15 cellular contexts compared by ENCODE assay signal in genomic region chrX:1601768-1602085, GRCh38. TPM values are rescaled to one million over a fixed set of nuclear protein-coding genes. Genes with fewer than 3 reads are reported as not detected.
A peak's percentile ranks its signal among the peaks of the same experiment; 100 is the strongest.
DNase-seq lines count a peak whose midpoint lies in the region; ATAC-seq, FAIRE-seq and TF ChIP-seq lines count a peak whose summit lies in the region.
"Had no signal": no experiment of that assay in that cellular context is flagged by ENCODE, and none has a peak within 500 bp of the region (broad histone marks: within the 10 kb centered on the region; RNA-seq: fewer than 3 reads in every experiment).

No MANE protein-coding gene starts in this region.

- no peak overlapping the region for H2AK5ac ChIP-seq in IMR-90 (ENCODE audit: low read depth, low read length)

- H3K4me1 Mint-ChIP-seq in type B pancreatic cell (ENCODE audit: unreplicated experiment) = no peaks in the 10 kb centered on the region

- H2BK5ac ChIP-seq in IMR-90 (ENCODE audit: low read depth, low read length, poor library complexity, severe bottlenecking) = no peak overlapping the region

- H4K5ac ChIP-seq in IMR-90 (ENCODE audit: low read depth, low read length) = no peak overlapping the region

- no peak overlapping the region for H4K91ac ChIP-seq in IMR-90 (ENCODE audit: insufficient read depth, low read depth, low read length)

- H3K79me1 ChIP-seq in IMR-90 (ENCODE audit: low read depth in 1 of 2, low read length in 2 of 2) = peaks cover 0 to 10% of the 10 kb centered on the region in 2 experiments; a peak in 2 of 4 replicates

- no peak overlapping the region for H2BK15ac ChIP-seq in IMR-90 (ENCODE audit: low read depth, low read length)

- H3K4me2 ChIP-seq in IMR-90 (ENCODE audit: low read depth, low read length) = no peak overlapping the region

- no peaks in the 10 kb centered on the region for H3K9me3 Mint-ChIP-seq in type B pancreatic cell

- DNase-seq in activated effector memory CD4-positive, alpha-beta T cell treated with anti-CD3 and anti-CD28 coated beads, Interleukin-2, amount 50 U/mL, for 16 hours = peak; percentile 57
- no peak for DNase-seq in activated effector memory CD4-positive, alpha-beta T cell treated with Interleukin-2 at 50 U/mL for 16 hours
- DNase-seq in IMR-90 (no peak), kidney (peak; percentile 29), type B pancreatic cell (ENCODE audit: extremely low spot score, unreplicated experiment) (peak; percentile 45)
- DNase-seq: Calu3, HCEC 1CT, NCI-H187, NCI-H69, OCI-M1 had no signal

- H3K23ac ChIP-seq in IMR-90 (ENCODE audit: low read depth, low read length) = no peak overlapping the region

- H3K36me3 Mint-ChIP-seq in type B pancreatic cell = peaks cover 26% of the 10 kb centered on the region

- CTCF ChIA-PET in IMR-90 (lab: Yijun Ruan, JAX) = no interaction called here

- peaks cover 19% of the 10 kb centered on the region for H4K20me1 ChIP-seq in IMR-90 (ENCODE audit: insufficient read depth, low read length)

- H3K4me3 ChIP-seq in IMR-90 (ENCODE audit: insufficient read depth, low read depth, low read length) = no peak overlapping the region
- no peak overlapping the region for H3K4me3 ChIP-seq in kidney (ENCODE audit: low read length in 2 of 2)
- H3K4me3 ChIP-seq: K562 had no signal

- no peaks in the 10 kb centered on the region for H3K4me1 ChIP-seq in IMR-90 (ENCODE audit: control insufficient read depth, insufficient read depth, low read length)
- H3K4me1 ChIP-seq in kidney (ENCODE audit: control insufficient read depth in 1 of 2, insufficient read depth in 1 of 2, low read depth in 1 of 2, low read length in 2 of 2) = no peaks in the 10 kb centered on the region

- no peak overlapping the region for H3K4ac ChIP-seq in IMR-90 (ENCODE audit: low read depth, low read length)

- H3K27ac ChIP-seq in IMR-90 (ENCODE audit: insufficient read depth, low read length) (no peak overlapping the region), kidney (ENCODE audit: low read depth in 2 of 2, low read length in 2 of 2) (no peak overlapping the region)
- H3K27ac ChIP-seq: RWPE1 had no signal

- POLR2A ChIA-PET in IMR-90 (lab: Charles Lee; ENCODE audit: unreplicated experiment) = no interaction called here

- H3K9ac ChIP-seq in IMR-90 (ENCODE audit: low read depth, low read length) (no peak overlapping the region), kidney (ENCODE audit: low read length in 2 of 2) (no peak overlapping the region)

- H3K36me3 ChIP-seq in IMR-90 (ENCODE audit: control insufficient read depth, insufficient read depth, low read length) (peaks cover 63% of the 10 kb centered on the region), kidney (ENCODE audit: control insufficient read depth in 1 of 2, insufficient read depth in 2 of 2, low read length in 2 of 2) (peaks cover 29 to 36% of the 10 kb centered on the region in 2 donors)

- no peak overlapping the region for H3K56ac ChIP-seq in IMR-90 (ENCODE audit: extremely low read depth, insufficient read depth, low read length)

- FAIRE-seq in kidney (lab: Jason Lieb, UNC) = no peak
- FAIRE-seq: K562 had no signal

- no peaks in the 10 kb centered on the region for H3K27me3 Mint-ChIP-seq in type B pancreatic cell

- in situ Hi-C loops in IMR-90 (cut with MboI; ENCODE audit: low sequenced_read_pairs) = no loop called here

- no peak overlapping the region for H3K14ac ChIP-seq in IMR-90 (replicated peaks; ENCODE audit: low read depth, low read length)

- no peaks in the 10 kb centered on the region for H3K27me3 ChIP-seq in IMR-90 (ENCODE audit: control insufficient read depth, insufficient read depth, low read length)

- H3K18ac ChIP-seq in IMR-90 (ENCODE audit: low read depth, low read length) = no peak overlapping the region

- intact Hi-C loops in IMR-90 (cut with micrococcal nuclease) = no loop called here
- intact Hi-C loops in kidney (cut with DNase I) = no loop called here

- dilution Hi-C loops in IMR-90 (cut with HindIII; ENCODE audit: low sequenced_read_pairs, unreplicated experiment) = no loop called here

- no peak for TF ChIP-seq CTCF in IMR-90 (conservative IDR thresholded peaks at IDR 0.05; ENCODE audit: low read depth, low read length)
- TF ChIP-seq CTCF in kidney (IDR thresholded peaks at IDR 0.05; ENCODE audit: borderline replicate concordance, extremely low read depth, insufficient read depth) = no peak
- no peak for TF ChIP-seq CTCF in type B pancreatic cell (conservative IDR thresholded peaks at IDR 0.05)

- BruUV-seq in IMR-90 (replicated peaks; lab: Mats Ljungman, UMichigan) = TSS peak; percentile 83

- 98% methylated on average over 10 of the region's 15 CpGs; no CpG with 5 or more reads in 1 of the 2 experiments for WGBS in IMR-90 (ENCODE audit: extremely low coverage in 2 of 2, insufficient read length in 1 of 2), 2 experiments

- no peak for TF ChIP-seq POLR2A in IMR-90 (IDR thresholded peaks at IDR 0.05; ENCODE audit: low read depth, low read length)

- no peak overlapping the region for H2BK20ac ChIP-seq in IMR-90 (ENCODE audit: low read depth, low read length)

- no peak overlapping the region for H3K4me3 Mint-ChIP-seq in type B pancreatic cell

- peaks cover 4% of the 10 kb centered on the region; the same call in 1 of the 2 replicates for H3K9me1 ChIP-seq in IMR-90 (ENCODE audit: insufficient read depth, low read length)

- H3K27ac Mint-ChIP-seq in type B pancreatic cell = no peak overlapping the region

- H3K9me3 ChIP-seq in IMR-90 (ENCODE audit: control insufficient read depth, insufficient read depth, low read length) (peaks cover 5% of the 10 kb centered on the region; the same call in 1 of the 2 replicates), kidney (ENCODE audit: control insufficient read depth in 1 of 2, low read length in 2 of 2) (peaks cover 0 to 6% of the 10 kb centered on the region in 2 donors)

- TF ChIP-seq RAD21 in IMR-90 (IDR thresholded peaks at IDR 0.05; ENCODE audit: low read length) = no peak

- H2AK9ac ChIP-seq in IMR-90 (replicated peaks; ENCODE audit: low read depth, low read length, poor library complexity) = no peak overlapping the region

- no peak overlapping the region for H2AFZ ChIP-seq in IMR-90 (replicated peaks; ENCODE audit: low read length, poor library complexity)

- H4K8ac ChIP-seq in IMR-90 (ENCODE audit: low read depth in 2 of 2, low read length in 2 of 2) = no peak overlapping the region

- no peak for ATAC-seq in IMR-90 (ENCODE audit: low read depth)
- no peak for ATAC-seq in HG03457 (IDR thresholded peaks at IDR 0.05; ENCODE audit: unreplicated experiment)
- no peak for ATAC-seq in GM18907 (IDR thresholded peaks at IDR 0.05; ENCODE audit: unreplicated experiment)
- ATAC-seq: K562 had no signal

- no peak overlapping the region for H2BK120ac ChIP-seq in IMR-90 (ENCODE audit: low read depth, low read length)

TF ChIP-seq in IMR-90, 13 proteins besides CTCF, POLR2A, EP300 and RAD21:
- no peak for TF ChIP-seq USF2 (IDR thresholded peaks at IDR 0.05; ENCODE audit: low read depth, low read length)
- TF ChIP-seq MAFK (IDR thresholded peaks at IDR 0.05; ENCODE audit: low read depth, low read length) = no peak
- TF ChIP-seq RFX5 (IDR thresholded peaks at IDR 0.05; ENCODE audit: low read depth, low read length) = no peak
- TF ChIP-seq RCOR1 (IDR thresholded peaks at IDR 0.05; ENCODE audit: insufficient replicate concordance, low read length) = no peak
- TF ChIP-seq NFE2L2 (IDR thresholded peaks at IDR 0.05; ENCODE audit: low read depth, low read length) = no peak
- TF ChIP-seq CEBPB (IDR thresholded peaks at IDR 0.05; ENCODE audit: low read depth, low read length) = no peak
- TF ChIP-seq SMC3 (IDR thresholded peaks at IDR 0.05; ENCODE audit: low read depth, low read length) = no peak
- no peak for TF ChIP-seq FOS (IDR thresholded peaks at IDR 0.05; ENCODE audit: low read depth, low read length)
- no peak for TF ChIP-seq MAZ (IDR thresholded peaks at IDR 0.05; ENCODE audit: borderline replicate concordance, low read depth, low read length)
- TF ChIP-seq ELK1 (IDR thresholded peaks at IDR 0.05; ENCODE audit: borderline replicate concordance, low read depth, low read length) = no peak
- TF ChIP-seq MXI1 (IDR thresholded peaks at IDR 0.05; ENCODE audit: borderline replicate concordance, low read depth, low read length) = no peak
TF ChIP-seq in IMR-90: peak in this region for 0.

RNA-seq across cellular contexts. Expression of gene AKAP17A, which starts 10.3 kb away (rescaled TPM):
- total RNA-seq in IMR-90 (2012; rRNA removed) = 9.0 and 10.6 TPM in 2 replicates
- polyA plus RNA-seq in IMR-90 (2012; rRNA removed) = 23.7 and 27.0 TPM in 2 replicates
- 17.4 and 21.9 TPM in 2 replicates for polyA plus RNA-seq in IMR-90 (2012; cell fraction: cytosol; rRNA removed)
- 141 and 199 TPM in 2 replicates for polyA plus RNA-seq in IMR-90 (2012; cell fraction: nucleus; rRNA removed; ENCODE audit: low replicate concordance)
- 45.1 TPM for total RNA-seq in kidney
- 19.6 TPM for polyA plus RNA-seq in kidney (ENCODE audit: insufficient read depth, low read depth, low replicate concordance)
- 49.8 and 53.0 TPM in 2 replicates for total RNA-seq in type B pancreatic cell (ENCODE audit: low replicate concordance)

RNA-seq across cellular contexts. Expression of gene ASMT, which starts 13.1 kb away (rescaled TPM):
- total RNA-seq in IMR-90 (2012; rRNA removed) (not detected in 2 replicates), kidney (0.22 TPM), type B pancreatic cell (ENCODE audit: low replicate concordance) (not detected in 2 replicates)
- polyA plus RNA-seq in IMR-90 (2012; rRNA removed) (not detected in 2 replicates), kidney (ENCODE audit: insufficient read depth, low read depth, low replicate concordance) (not detected)
- polyA plus RNA-seq in IMR-90 (2012; cell fraction: cytosol; rRNA removed) = 0.02 TPM in 1 of 2 replicates, not detected in the other
- 0.73 and 0.90 TPM in 2 replicates for polyA plus RNA-seq in IMR-90 (2012; cell fraction: nucleus; rRNA removed; ENCODE audit: low replicate concordance)
- total RNA-seq: A673, Calu3, K562 had no signal

Comparison
In these comparisons a context has a peak if more than half of its experiments do, and no peak if none do; other contexts are left out.
1. DNase-seq: peak in activated effector memory CD4-positive, alpha-beta T cell treated with anti-CD3 and anti-CD28 coated beads, Interleukin-2, amount 50 U/mL, for 16 hours (single experiment), kidney (single experiment) and type B pancreatic cell (single experiment); none in activated effector memory CD4-positive, alpha-beta T cell treated with Interleukin-2 at 50 U/mL for 16 hours (single experiment) and IMR-90 (single experiment).